In the genomic region with DNA sequence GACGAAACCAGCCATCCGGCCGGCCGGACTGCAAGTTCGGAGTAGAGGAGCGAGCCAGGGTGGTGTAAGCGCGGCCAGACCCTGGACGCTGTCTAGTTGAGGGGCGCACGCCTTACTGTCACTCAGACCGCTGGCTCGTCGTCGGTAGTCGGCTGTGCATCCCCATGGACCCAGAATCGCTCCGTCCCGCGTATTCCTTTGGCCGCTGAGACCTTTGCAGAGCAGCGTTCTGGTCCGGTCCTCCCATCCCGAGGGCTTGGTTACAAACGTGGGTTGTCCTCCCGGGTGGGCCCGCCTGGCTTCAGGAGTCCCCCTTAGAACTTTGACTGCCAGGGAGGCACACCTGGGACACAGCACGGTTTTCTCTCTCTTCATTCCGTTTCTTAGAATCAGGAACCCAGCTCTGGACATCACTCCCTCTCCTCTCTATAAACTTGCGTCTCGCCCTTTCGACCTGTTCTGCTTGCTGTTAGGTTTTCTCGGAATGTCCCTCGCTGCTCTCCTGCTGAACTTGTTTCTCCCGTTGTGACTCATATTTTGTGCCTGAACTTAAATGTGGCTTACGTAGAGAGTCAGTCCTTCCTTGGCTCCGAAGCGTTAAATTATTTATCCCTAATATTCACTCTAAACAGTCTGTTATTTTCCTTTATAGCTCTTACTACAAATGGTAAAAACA, we compare ENCODE assay signal across 8 cellular contexts. TPM values are rescaled to one million over a fixed set of nuclear protein-coding genes. Genes with fewer than 3 reads are reported as not detected.
DNase-seq lines count a peak whose midpoint lies in the region; ATAC-seq, FAIRE-seq and TF ChIP-seq lines count a peak whose summit lies in the region.

No MANE protein-coding gene starts in this region.

- peak overlapping the region; percentile 78 for H3K27ac Mint-ChIP-seq in activated CD4-positive, alpha-beta memory T cell treated with anti-CD3 and anti-CD28 coated beads, Interleukin-2, amount 10 ng/mL, durations not matched to agents 7 days and 5 days

- no peaks in the 10 kb centered on the region for H3K9me3 ChIP-seq in ovary

- FAIRE-seq in D721Med (lab: Jason Lieb, UNC), result no peak

- H3K27ac ChIP-seq in ovary, result peak overlapping the region; percentile 59 to 82

- peak overlapping the region; percentile 85 for H3K4me3 Mint-ChIP-seq in activated CD4-positive, alpha-beta memory T cell treated with anti-CD3 and anti-CD28 coated beads, Interleukin-2, amount 10 ng/mL, durations not matched to agents 7 days and 5 days

- peaks cover 5% of the 10 kb centered on the region for H3K27me3 Mint-ChIP-seq in activated CD4-positive, alpha-beta memory T cell treated with anti-CD3 and anti-CD28 coated beads, Interleukin-2, amount 10 ng/mL, durations not matched to agents 7 days and 5 days

- no peaks in the 10 kb centered on the region for H3K9me3 Mint-ChIP-seq in activated CD4-positive, alpha-beta memory T cell treated with anti-CD3 and anti-CD28 coated beads, Interleukin-2, amount 10 ng/mL, durations not matched to agents 7 days and 5 days

- H3K4me3 ChIP-seq in foreskin fibroblast (ENCODE audit: low read depth in 1 of 2, low read length in 2 of 2) (peak overlapping the region; percentile 73 to 93), ovary (peak overlapping the region; percentile 75)

- H3K27me3 ChIP-seq in ovary, result no peaks in the 10 kb centered on the region

- H3K36me3 ChIP-seq in ovary, result no peaks in the 10 kb centered on the region

- CTCF ChIA-PET in activated CD4-positive, alpha-beta memory T cell treated with anti-CD3 and anti-CD28 coated beads, Interleukin-2, amount 10 ng/mL, durations not matched to agents 7 days and 5 days (lab: Charles Lee), result interaction anchor here (0.7 to 1.5 kb wide), 4 partner anchors 83 to 374 kb away, joined by 3 read pairs; no protein-coding TSS in a partner anchor

- POLR2A ChIA-PET in activated CD4-positive, alpha-beta memory T cell treated with anti-CD3 and anti-CD28 coated beads, Interleukin-2, amount 10 ng/mL, durations not matched to agents 7 days and 5 days (lab: Charles Lee), result interaction anchor here (0.6 to 3.4 kb wide), 15 partner anchors 8 to 306 kb away, joined by 3 to 31 read pairs (median 3); partner anchors contain the start of genes RELL1 and TBC1D1

- WGBS in ovary, 3 donors, result 1 to 4% (median 3%) methylated on average over 38 of the region's 38 CpGs

- peak; percentile 59 for DNase-seq in EH (ENCODE audit: low read depth)
- DNase-seq in activated CD4-positive, alpha-beta memory T cell treated with anti-CD3 and anti-CD28 coated beads, Interleukin-2, amount 10 ng/mL, durations not matched to agents 7 days and 5 days, result peak; percentile 23
- peak; percentile 48 to 63 for DNase-seq in foreskin fibroblast
- peak in 1 of 5 donors; percentile 28 for DNase-seq in ovary
- DNase-seq in D721Med (ENCODE audit: insufficient read length, low spot score), result no peak
- DNase-seq in NCI-H1048 (lab: John Stamatoyannopoulos, UW), result no peak

- peaks cover 31% of the 10 kb centered on the region for H3K36me3 Mint-ChIP-seq in activated CD4-positive, alpha-beta memory T cell treated with anti-CD3 and anti-CD28 coated beads, Interleukin-2, amount 10 ng/mL, durations not matched to agents 7 days and 5 days (ENCODE audit: low read depth)

- peaks cover 8% of the 10 kb centered on the region for H3K4me1 ChIP-seq in ovary (ENCODE audit: insufficient read depth)

- TF ChIP-seq CTCF in foreskin fibroblast (IDR thresholded peaks at IDR 0.05; ENCODE audit: low read depth, low read length) (no peak), ovary (IDR thresholded peaks at IDR 0.05) (no peak), D721Med (IDR thresholded peaks at IDR 0.05; ENCODE audit: insufficient read depth, missing control alignments) (no peak)

- no peak for TF ChIP-seq EP300 in ovary (IDR thresholded peaks at IDR 0.05)

- H3K4me1 Mint-ChIP-seq in activated CD4-positive, alpha-beta memory T cell treated with anti-CD3 and anti-CD28 coated beads, Interleukin-2, amount 10 ng/mL, durations not matched to agents 7 days and 5 days, result peaks cover 37% of the 10 kb centered on the region

- intact Hi-C loops in ovary (cut with DNase I), result loop anchor here in 2 of 4 donors (5.0 to 10.0 kb wide), 3 partner anchors 65 to 148 kb away; partner anchors contain the start of gene TBC1D1 (in 2 of the 2)

- ATAC-seq in GM19463 (IDR thresholded peaks at IDR 0.05; ENCODE audit: unreplicated experiment), result peak; percentile 38
- peak; percentile 21 for ATAC-seq in HG03457 (IDR thresholded peaks at IDR 0.05; ENCODE audit: unreplicated experiment)

- no peak for TF ChIP-seq POLR2A in ovary (IDR thresholded peaks at IDR 0.05)

RNA-seq across cellular contexts. Expression of gene PGM2, which starts 0.7 kb away (rescaled TPM):
- total RNA-seq in activated CD4-positive, alpha-beta memory T cell treated with anti-CD3 and anti-CD28 coated beads, Interleukin-2, amount 10 ng/mL, durations not matched to agents 7 days and 5 days, result 10 to 100 TPM; 30.6 to 37.4 TPM
- 10 to 100 TPM; 11.8 to 31.2 (median 22.2) TPM for total RNA-seq in ovary
- 10 to 100 TPM; 11.0 to 24.3 TPM for polyA plus RNA-seq in ovary

Comparison
In these comparisons a context has a peak if more than half of its experiments do, and no peak if none do; other contexts are left out.
1. DNase-seq: peak in EH (single experiment), activated CD4-positive, alpha-beta memory T cell treated with anti-CD3 and anti-CD28 coated beads, Interleukin-2, amount 10 ng/mL, durations not matched to agents 7 days and 5 days (single experiment) and foreskin fibroblast (2 of 2); none in D721Med (single experiment) and NCI-H1048 (single experiment).